Comparison of ENCODE assay signal across 9 cellular contexts in genomic region chr7:74612015-74612829, GRCh38. TPM values are rescaled to one million over a fixed set of nuclear protein-coding genes. Genes with fewer than 3 reads are reported as not detected.
DNase-seq lines count a peak whose midpoint lies in the region; ATAC-seq and TF ChIP-seq lines count a peak whose summit lies in the region.
"Had no signal": no experiment of that assay in that cellular context is flagged by ENCODE, and none has a peak within 500 bp of the region (broad histone marks: within the 10 kb centered on the region; RNA-seq: fewer than 3 reads in every experiment).

No MANE protein-coding gene starts in this region.

- in situ Hi-C loops in astrocyte of the spinal cord (cut with HindIII; ENCODE audit: low sequenced_read_pairs), result no loop called here

- no peak for TF ChIP-seq POLR2A in vagina (IDR thresholded peaks at IDR 0.05)

- no peaks in the 10 kb centered on the region for H3K27me3 ChIP-seq in vagina

- H3K4me1 ChIP-seq in vagina, result peaks cover 17% of the 10 kb centered on the region

- H3K27ac ChIP-seq in vagina, result peak overlapping the region; percentile 40
- H3K27ac ChIP-seq: C4-2B had no signal

- ATAC-seq in Right ventricle myocardium inferior, result peak; percentile 23
- ATAC-seq in GM18498 (IDR thresholded peaks at IDR 0.05; ENCODE audit: unreplicated experiment), result no peak
- no peak for ATAC-seq in HG02763 (IDR thresholded peaks at IDR 0.05; ENCODE audit: unreplicated experiment)
- no peak for ATAC-seq in activated CD4-positive, CD25-positive, alpha-beta regulatory T cell treated with anti-CD3 and anti-CD28 coated beads, Interleukin-2, amount 50 U/mL, for 24 hours

- no peaks in the 10 kb centered on the region for H3K36me3 ChIP-seq in vagina

- H3K9me3 ChIP-seq in vagina, result no peaks in the 10 kb centered on the region

- H3K4me3 ChIP-seq in astrocyte of the spinal cord (ENCODE audit: low read depth, low read length) (no peak overlapping the region), vagina (no peak overlapping the region)

- intact Hi-C loops in Right ventricle myocardium inferior (cut with DNase I), result no loop called here
- intact Hi-C loops in cardiac septum (cut with DNase I), result no loop called here
- intact Hi-C loops in vagina (cut with DNase I), result no loop called here

- no peak for TF ChIP-seq CTCF in astrocyte of the spinal cord (IDR thresholded peaks at IDR 0.05; ENCODE audit: low read depth, low read length)
- no peak for TF ChIP-seq CTCF in vagina (IDR thresholded peaks at IDR 0.05)

- DNase-seq in Right ventricle myocardium inferior (ENCODE audit: missing footprints) (no peak), cardiac septum (ENCODE audit: low spot score) (no peak), astrocyte of the spinal cord (ENCODE audit: low read depth, low spot score) (peak; percentile 65), kidney tubule cell (ENCODE audit: low spot score) (peak; percentile 87), vagina (ENCODE audit: extremely low spot score in 2 of 2) (no peak)

RNA-seq across cellular contexts. Expression of gene GTF2I, which starts 45.3 kb away (rescaled TPM):
- total RNA-seq in Right ventricle myocardium inferior (121 TPM), cardiac septum (134 TPM), vagina (124 TPM)

Comparison
In these comparisons a context has a peak if more than half of its experiments do, and no peak if none do; other contexts are left out.
1. DNase-seq: peak in astrocyte of the spinal cord (single experiment) and kidney tubule cell (single experiment); none in Right ventricle myocardium inferior (single experiment), cardiac septum (single experiment) and vagina (0 of 2).